In the genomic region with DNA sequence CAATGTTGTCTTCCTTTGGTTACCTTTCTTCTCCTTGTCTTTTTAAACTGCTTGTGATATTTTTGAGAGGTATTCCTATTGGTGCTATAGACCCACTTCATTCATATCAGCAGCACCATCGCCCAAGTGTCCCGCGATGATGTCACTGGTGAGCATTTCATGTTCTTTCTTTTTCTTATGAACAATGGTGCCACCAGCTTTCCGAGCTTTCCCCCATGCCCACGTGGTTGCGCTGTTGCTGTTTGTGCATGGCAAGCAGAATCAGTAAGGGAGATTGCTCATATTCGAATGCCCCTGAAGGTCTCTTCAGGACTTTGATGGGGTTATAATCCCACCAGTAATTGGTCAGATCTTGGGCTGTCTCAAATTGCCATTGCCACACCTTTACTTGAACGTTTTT, we compare ENCODE assay signal across 12 cellular contexts.
DNase-seq lines count a peak whose midpoint lies in the region; ATAC-seq and TF ChIP-seq lines count a peak whose summit lies in the region.
"Had no signal": no experiment of that assay in that cellular context is flagged by ENCODE, and none has a peak within 500 bp of the region (broad histone marks: within the 10 kb centered on the region; RNA-seq: fewer than 3 reads in every experiment).

No MANE protein-coding gene starts in this region.

- ATAC-seq in CD4-positive, alpha-beta T cell (ENCODE audit: poor library complexity): peak; percentile 54
- ATAC-seq in activated T-helper 17 cell treated with anti-CD3 and anti-CD28 coated beads, Interleukin-2, amount 50 U/mL, for 72 hours (replicated peaks): peak; percentile 54
- ATAC-seq in HG03045 (IDR thresholded peaks at IDR 0.05; ENCODE audit: unreplicated experiment): no peak
- ATAC-seq in GM19467 (IDR thresholded peaks at IDR 0.05; ENCODE audit: unreplicated experiment): no peak
- ATAC-seq: heart left ventricle had no signal

- WGBS in mesenchymal stem cell: 67% methylated on average over 7 of the region's 8 CpGs

- H3K36me3 ChIP-seq in mesenchymal stem cell (ENCODE audit: control insufficient read depth in 1 of 2, insufficient read depth in 2 of 2, low read depth in 1 of 2, low read length in 2 of 2): no peaks in the 10 kb centered on the region
- H3K36me3 ChIP-seq: adrenal gland, heart left ventricle, SJCRH30 had no signal

- H2BK120ac ChIP-seq in mesenchymal stem cell (ENCODE audit: low read depth, low read length): no peak overlapping the region

- no peak overlapping the region for H4K91ac ChIP-seq in mesenchymal stem cell (ENCODE audit: low read length)

- H3K4ac ChIP-seq in mesenchymal stem cell (ENCODE audit: low read depth in 1 of 2, low read length in 2 of 2): no peak overlapping the region

- no peak overlapping the region for H4K8ac ChIP-seq in mesenchymal stem cell (ENCODE audit: low read length)

- no peak overlapping the region for H3K4me2 ChIP-seq in mesenchymal stem cell (ENCODE audit: low read length, poor library complexity, severe bottlenecking)

- H3K36me3 Mint-ChIP-seq in CD4-positive, alpha-beta T cell (ENCODE audit: low read depth): no peaks in the 10 kb centered on the region
- no peaks in the 10 kb centered on the region for H3K36me3 Mint-ChIP-seq in activated T-helper 17 cell treated with anti-CD3 and anti-CD28 coated beads, Interleukin-2, amount 50 U/mL, for 72 hours (ENCODE audit: low read depth)
- H3K36me3 Mint-ChIP-seq: IgD-negative memory B cell had no signal

- CTCF ChIA-PET in CD4-positive, alpha-beta T cell (lab: Charles Lee): no interaction called here

- POLR2A ChIA-PET in CD4-positive, alpha-beta T cell (lab: Charles Lee): interaction anchor here (0.7 to 1.3 kb wide), 2 partner anchors 142 to 354 kb away, joined by 3 to 4 read pairs; no protein-coding TSS in a partner anchor

- H3K14ac ChIP-seq in mesenchymal stem cell (ENCODE audit: low read length in 2 of 2): no peak overlapping the region

- H3K18ac ChIP-seq in mesenchymal stem cell (ENCODE audit: low read depth in 1 of 2, low read length in 2 of 2): no peak overlapping the region

- no peaks in the 10 kb centered on the region for H3K9me3 Mint-ChIP-seq in CD4-positive, alpha-beta T cell
- H3K9me3 Mint-ChIP-seq in activated T-helper 17 cell treated with anti-CD3 and anti-CD28 coated beads, Interleukin-2, amount 50 U/mL, for 72 hours: no peaks in the 10 kb centered on the region
- H3K9me3 Mint-ChIP-seq: IgD-negative memory B cell had no signal

- H3K27me3 ChIP-seq in CD4-positive, alpha-beta T cell (ENCODE audit: control insufficient read depth, insufficient read depth, low read length): no peaks in the 10 kb centered on the region
- no peaks in the 10 kb centered on the region for H3K27me3 ChIP-seq in mesenchymal stem cell (ENCODE audit: control insufficient read depth in 1 of 2, insufficient read depth in 1 of 2, low read length in 2 of 2)
- H3K27me3 ChIP-seq: adrenal gland, heart left ventricle, SJCRH30 had no signal

- no peak overlapping the region for H3K23ac ChIP-seq in mesenchymal stem cell (ENCODE audit: low read length in 2 of 2)

- H3K27me3 Mint-ChIP-seq in CD4-positive, alpha-beta T cell: no peaks in the 10 kb centered on the region
- no peaks in the 10 kb centered on the region for H3K27me3 Mint-ChIP-seq in activated T-helper 17 cell treated with anti-CD3 and anti-CD28 coated beads, Interleukin-2, amount 50 U/mL, for 72 hours
- H3K27me3 Mint-ChIP-seq: IgD-negative memory B cell had no signal

- H3K4me1 ChIP-seq in mesenchymal stem cell (ENCODE audit: control insufficient read depth, insufficient read depth, low read depth, low read length): no peaks in the 10 kb centered on the region
- H3K4me1 ChIP-seq: adrenal gland, heart left ventricle, SJCRH30 had no signal

- peaks cover 5% of the 10 kb centered on the region for H3K4me1 Mint-ChIP-seq in CD4-positive, alpha-beta T cell (ENCODE audit: low read depth)
- H3K4me1 Mint-ChIP-seq in activated T-helper 17 cell treated with anti-CD3 and anti-CD28 coated beads, Interleukin-2, amount 50 U/mL, for 72 hours: no peaks in the 10 kb centered on the region
- H3K4me1 Mint-ChIP-seq: IgD-negative memory B cell had no signal

- TF ChIP-seq CTCF in CD4-positive, alpha-beta T cell (IDR thresholded peaks at IDR 0.05): peak; percentile 18

- no peaks in the 10 kb centered on the region for H3K79me1 ChIP-seq in mesenchymal stem cell (replicated peaks; ENCODE audit: low read length, poor library complexity, severe bottlenecking)

- H3K27ac ChIP-seq in CD4-positive, alpha-beta T cell (ENCODE audit: low read depth, low read length): no peak overlapping the region
- H3K27ac ChIP-seq in mesenchymal stem cell (ENCODE audit: low read length, poor library complexity, severe bottlenecking): no peak overlapping the region
- H3K27ac ChIP-seq: adrenal gland, heart left ventricle, SJCRH30 had no signal

- intact Hi-C loops in CD4-positive, alpha-beta T cell (cut with DNase I, micrococcal nuclease): loop anchor here in 1 of 2 experiments (5.0 kb wide), 1 partner anchor 143 kb away; no protein-coding TSS in a partner anchor

- no peak overlapping the region for H3K27ac Mint-ChIP-seq in CD4-positive, alpha-beta T cell
- H3K27ac Mint-ChIP-seq in activated T-helper 17 cell treated with anti-CD3 and anti-CD28 coated beads, Interleukin-2, amount 50 U/mL, for 72 hours: no peak overlapping the region
- H3K27ac Mint-ChIP-seq: IgD-negative memory B cell had no signal

- no peaks in the 10 kb centered on the region for H3K9me3 ChIP-seq in CD4-positive, alpha-beta T cell (ENCODE audit: control insufficient read depth, low read length)
- no peaks in the 10 kb centered on the region for H3K9me3 ChIP-seq in mesenchymal stem cell (ENCODE audit: control insufficient read depth, low read length)
- H3K9me3 ChIP-seq: adrenal gland, SJCRH30 had no signal

- no peak overlapping the region for H2BK12ac ChIP-seq in mesenchymal stem cell (ENCODE audit: low read length in 2 of 2)

- H3K4me3 Mint-ChIP-seq in CD4-positive, alpha-beta T cell: no peak overlapping the region
- H3K4me3 Mint-ChIP-seq in activated T-helper 17 cell treated with anti-CD3 and anti-CD28 coated beads, Interleukin-2, amount 50 U/mL, for 72 hours: no peak overlapping the region
- H3K4me3 Mint-ChIP-seq: IgD-negative memory B cell had no signal

- H2AK5ac ChIP-seq in mesenchymal stem cell (ENCODE audit: low read length, severe bottlenecking): no peak overlapping the region

- peak in 7 of 10 experiments; percentile 12 to 39 (median 16) for DNase-seq in CD4-positive, alpha-beta T cell
- DNase-seq in HS-27A (ENCODE audit: low read depth) (peak; percentile 34), mesenchymal stem cell (peak; percentile 0), MV-4-11 (lab: John Stamatoyannopoulos, UW) (no peak), AML-193 (lab: John Stamatoyannopoulos, UW) (no peak)
- DNase-seq: SJCRH30 had no signal

- H2BK5ac ChIP-seq in mesenchymal stem cell (ENCODE audit: low read depth, low read length, poor library complexity, severe bottlenecking): no peak overlapping the region

- H2AFZ ChIP-seq in mesenchymal stem cell (ENCODE audit: low read depth, low read length): no peak overlapping the region

- no peak overlapping the region for H2BK15ac ChIP-seq in mesenchymal stem cell (ENCODE audit: low read depth, poor library complexity, severe bottlenecking)

- no peak overlapping the region for H3K4me3 ChIP-seq in mesenchymal stem cell (ENCODE audit: insufficient read depth in 1 of 2, low read depth in 1 of 2, low read length in 2 of 2)
- H3K4me3 ChIP-seq: adrenal gland, heart left ventricle, SJCRH30 had no signal

- no peak overlapping the region for H3K9ac ChIP-seq in mesenchymal stem cell (ENCODE audit: low read length)

Comparison
In these comparisons a context has a peak if more than half of its experiments do, and no peak if none do; other contexts are left out.
1. ATAC-seq: peak in CD4-positive, alpha-beta T cell (single experiment) and activated T-helper 17 cell treated with anti-CD3 and anti-CD28 coated beads, Interleukin-2, amount 50 U/mL, for 72 hours (single experiment); none in HG03045 (single experiment) and GM19467 (single experiment).
2. DNase-seq: peak in CD4-positive, alpha-beta T cell (7 of 10), HS-27A (single experiment) and mesenchymal stem cell (single experiment); none in MV-4-11 (single experiment) and AML-193 (0 of 2).